In the genomic region with DNA sequence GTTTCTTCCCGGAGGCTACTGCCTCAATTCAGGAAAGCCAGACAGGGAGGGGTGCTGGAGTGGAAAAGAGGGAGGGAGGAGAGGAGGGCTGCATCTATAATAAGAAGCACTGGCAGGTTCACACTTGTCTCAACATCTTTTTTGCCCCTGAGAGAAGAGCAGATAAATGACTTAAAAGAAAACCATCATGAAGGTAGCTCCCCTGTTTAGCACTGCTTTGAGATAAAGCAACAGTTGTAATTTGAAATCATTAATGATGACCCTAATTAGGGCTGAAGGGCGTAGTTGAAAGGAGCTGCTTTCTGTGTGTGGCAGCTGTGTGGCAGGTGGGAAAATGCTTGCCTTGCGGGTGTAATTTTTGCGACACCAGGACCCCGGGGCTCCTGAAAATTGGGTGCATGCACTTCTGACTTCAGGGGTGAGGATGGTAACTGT, we compare ENCODE assay signal across 8 cellular contexts.
DNase-seq lines count a peak whose midpoint lies in the region; ATAC-seq and TF ChIP-seq lines count a peak whose summit lies in the region.

No MANE protein-coding gene starts in this region.

- H3K9me3 ChIP-seq in AG04450 (ENCODE audit: control insufficient read depth, insufficient read depth, low read length) (no peaks in the 10 kb centered on the region; the same call in 1 of the 2 replicates), ectodermal cell (ENCODE audit: control insufficient read depth, low read length) (no peaks in the 10 kb centered on the region)

- no peak for TF ChIP-seq CTCF in AG04450 (IDR thresholded peaks at IDR 0.05; ENCODE audit: low read depth, low read length)

- H3K27me3 ChIP-seq in AG04450 (ENCODE audit: control insufficient read depth, insufficient read depth, low read length), result no peaks in the 10 kb centered on the region
- peaks cover 35% of the 10 kb centered on the region for H3K27me3 ChIP-seq in ectodermal cell (ENCODE audit: control insufficient read depth, insufficient read depth, low read length, poor library complexity, severe bottlenecking)

- H3K27me3 Mint-ChIP-seq in naive B cell, result peaks cover 34 to 69% (median 61%) of the 10 kb centered on the region in 3 donors

- no peak overlapping the region for H3K27ac Mint-ChIP-seq in naive B cell

- POLR2A ChIA-PET in AG04450 (lab: Yijun Ruan, JAX), result interaction anchor here (1.2 kb wide), 1 partner anchor 9 kb away, joined by 5 read pairs; no protein-coding TSS in a partner anchor

- no peaks in the 10 kb centered on the region for H3K36me3 ChIP-seq in ectodermal cell (ENCODE audit: control insufficient read depth, insufficient read depth, low read length)

- H3K4me3 Mint-ChIP-seq in naive B cell, result peak overlapping the region in 7 of 8 donors; percentile 62 to 91 (median 84)

- CTCF ChIA-PET in AG04450 (lab: Charles Lee), result interaction anchor here (0.6 to 5.0 kb wide), 18 partner anchors 8 to 648 kb away, joined by 3 to 56 read pairs (median 4); no protein-coding TSS in a partner anchor

- H3K4me3 ChIP-seq in AG04450 (ENCODE audit: low read depth, low read length), result peak overlapping the region; percentile 68
- peak overlapping the region; percentile 70 for H3K4me3 ChIP-seq in ectodermal cell (ENCODE audit: insufficient read depth, low read depth, low read length)

- ATAC-seq in naive B cell (ENCODE audit: low read depth in 2 of 2) (no peak), GM21390 (IDR thresholded peaks at IDR 0.05; ENCODE audit: unreplicated experiment) (no peak), HG02571 (IDR thresholded peaks at IDR 0.05; ENCODE audit: unreplicated experiment) (no peak)

- H3K27ac ChIP-seq in AG04450 (ENCODE audit: low read depth, low read length), result peak overlapping the region; percentile 95
- no peak overlapping the region for H3K27ac ChIP-seq in ectodermal cell (ENCODE audit: insufficient read depth, low read depth, low read length, poor library complexity, severe bottlenecking)

- H3K9me3 Mint-ChIP-seq in naive B cell, result peaks cover 0 to 6% (median 0%) of the 10 kb centered on the region in 7 donors

- peaks cover 21 to 26% (median 23%) of the 10 kb centered on the region in 3 donors for H3K4me1 Mint-ChIP-seq in naive B cell

- no peak for DNase-seq in AG04450 (ENCODE audit: low read depth, low spot score)
- DNase-seq in NCI-H1417 treated with DMSO at 0.1 percent for 48 hours (lab: John Stamatoyannopoulos, UW), result peak; percentile 26
- no peak for DNase-seq in naive B cell
- no peak for DNase-seq in islet precursor cell
- DNase-seq in SKM-1 (lab: John Stamatoyannopoulos, UW; ENCODE audit: unreplicated experiment), result no peak

- peaks cover 10% of the 10 kb centered on the region for H3K4me1 ChIP-seq in ectodermal cell (ENCODE audit: control insufficient read depth, insufficient read depth, low read length)

- 59 to 61% methylated on average over 5 of the region's 5 CpGs for WGBS in ectodermal cell, 2 experiments

- no peaks in the 10 kb centered on the region for H3K36me3 Mint-ChIP-seq in naive B cell
